Comparison of ENCODE assay signal across 9 cellular contexts in genomic region chr11:106842134-106842533, GRCh38.
"Had no signal": no experiment of that assay in that cellular context is flagged by ENCODE, and none has a peak within 500 bp of the region (broad histone marks: within the 10 kb centered on the region; RNA-seq: fewer than 3 reads in every experiment).

No MANE protein-coding gene starts in this region.

- ATAC-seq: HCT116, HepG2 had no signal

- H3K36me3 ChIP-seq: HAP-1 had no signal

- H3K4me3 ChIP-seq: HAP-1 had no signal

- H3K9me3 Mint-ChIP-seq: IgD-negative memory B cell had no signal

- H3K4me3 Mint-ChIP-seq: HFFc6, IgD-negative memory B cell had no signal

- H3K27ac ChIP-seq: HL-60 had no signal

- H3K36me3 Mint-ChIP-seq: IgD-negative memory B cell had no signal

- H3K4me1 Mint-ChIP-seq: IgD-negative memory B cell had no signal

- H3K27me3 Mint-ChIP-seq: IgD-negative memory B cell had no signal

- H3K4me1 ChIP-seq: HAP-1 had no signal

- DNase-seq: GOT3, H7, HFFc6, KBM-7 had no signal

- H3K27ac Mint-ChIP-seq: HFFc6, IgD-negative memory B cell had no signal

- H3K9me3 ChIP-seq: HAP-1 had no signal
